Comparison of ENCODE assay signal across 9 cellular contexts in genomic region chr6:118709859-118710350, GRCh38. TPM values are rescaled to one million over a fixed set of nuclear protein-coding genes. Genes with fewer than 3 reads are reported as not detected.
A peak's percentile ranks its signal among the peaks of the same experiment; 100 is the strongest.
DNase-seq lines count a peak whose midpoint lies in the region; ATAC-seq and TF ChIP-seq lines count a peak whose summit lies in the region.
"Had no signal": no experiment of that assay in that cellular context is flagged by ENCODE, and none has a peak within 500 bp of the region (broad histone marks: within the 10 kb centered on the region; RNA-seq: fewer than 3 reads in every experiment).

No MANE protein-coding gene starts in this region.

- no peak for TF ChIP-seq CTCF in lower lobe of right lung (IDR thresholded peaks at IDR 0.05)

- peak; percentile 90 for ATAC-seq in HG03354 (IDR thresholded peaks at IDR 0.05; ENCODE audit: poor library complexity, severe bottlenecking, unreplicated experiment)
- peak; percentile 93 for ATAC-seq in T-helper 17 cell
- peak; percentile 77 to 83 for ATAC-seq in lower lobe of right lung

- DNase-seq in AG08395 (ENCODE audit: low spot score) = peak; percentile 17
- DNase-seq in T-helper 17 cell = peak; percentile 24 to 57 (median 43)
- peak; percentile 84 for DNase-seq in astrocyte of the hippocampus (ENCODE audit: low read depth, low spot score)
- no peak for DNase-seq in lower lobe of right lung
- DNase-seq in stimulated activated CD8-positive, alpha-beta memory T cell treated with anti-CD3 and anti-CD28 coated beads, Interleukin-15, amount 100 ng/mL, for 4 hours (ENCODE audit: low read depth in 2 of 2) = peak; percentile 46 to 70
- DNase-seq in putamen (ENCODE audit: low spot score) = no peak

- peak overlapping the region; percentile 98 for H3K27ac Mint-ChIP-seq in T-helper 17 cell

- H3K4me1 ChIP-seq in lower lobe of right lung = peaks cover 42% of the 10 kb centered on the region

- TF ChIP-seq POLR2A in GM19193 (IDR thresholded peaks at IDR 0.05; ENCODE audit: extremely low read depth, insufficient read depth, insufficient read length) = peak; percentile 49

- H3K9me3 ChIP-seq in T-helper 17 cell (ENCODE audit: control insufficient read depth, low read length, poor library complexity, severe bottlenecking) (no peaks in the 10 kb centered on the region), lower lobe of right lung (no peaks in the 10 kb centered on the region)

- peaks cover 8% of the 10 kb centered on the region for H3K36me3 Mint-ChIP-seq in T-helper 17 cell (ENCODE audit: low read depth)

- no peaks in the 10 kb centered on the region for H3K27me3 Mint-ChIP-seq in T-helper 17 cell

- H3K4me1 Mint-ChIP-seq in T-helper 17 cell = peaks cover 64% of the 10 kb centered on the region

- peak overlapping the region; percentile 96 for H3K4me3 Mint-ChIP-seq in T-helper 17 cell

- no peaks in the 10 kb centered on the region for H3K27me3 ChIP-seq in lower lobe of right lung (ENCODE audit: low read depth)

- peak overlapping the region; percentile 70 for H3K27ac ChIP-seq in lower lobe of right lung
- H3K27ac ChIP-seq: HL-60 had no signal

- H3K36me3 ChIP-seq in lower lobe of right lung = no peaks in the 10 kb centered on the region

- peak overlapping the region; percentile 46 for H3K4me3 ChIP-seq in lower lobe of right lung

- intact Hi-C loops in lower lobe of right lung (cut with DNase I) = no loop called here

RNA-seq across cellular contexts. Expression of gene CEP85L, which starts 58.5 kb away (rescaled TPM):
- 10 to 100 TPM; 87.6 to 95.6 TPM for total RNA-seq in T-helper 17 cell
- 11.0 TPM for total RNA-seq in lower lobe of right lung

Comparison
In these comparisons a context has a peak if more than half of its experiments do, and no peak if none do; other contexts are left out.
1. DNase-seq: peak in AG08395 (single experiment), T-helper 17 cell (3 of 3), astrocyte of the hippocampus (single experiment) and stimulated activated CD8-positive, alpha-beta memory T cell treated with anti-CD3 and anti-CD28 coated beads, Interleukin-15, amount 100 ng/mL, for 4 hours (2 of 2); none in lower lobe of right lung (single experiment) and putamen (single experiment).
2. Peak in every context shown above with its lines, with median percentiles within 50 percentile points of each other: ATAC-seq.